ENCODE assay signal across 7 cellular contexts in the genomic region with DNA sequence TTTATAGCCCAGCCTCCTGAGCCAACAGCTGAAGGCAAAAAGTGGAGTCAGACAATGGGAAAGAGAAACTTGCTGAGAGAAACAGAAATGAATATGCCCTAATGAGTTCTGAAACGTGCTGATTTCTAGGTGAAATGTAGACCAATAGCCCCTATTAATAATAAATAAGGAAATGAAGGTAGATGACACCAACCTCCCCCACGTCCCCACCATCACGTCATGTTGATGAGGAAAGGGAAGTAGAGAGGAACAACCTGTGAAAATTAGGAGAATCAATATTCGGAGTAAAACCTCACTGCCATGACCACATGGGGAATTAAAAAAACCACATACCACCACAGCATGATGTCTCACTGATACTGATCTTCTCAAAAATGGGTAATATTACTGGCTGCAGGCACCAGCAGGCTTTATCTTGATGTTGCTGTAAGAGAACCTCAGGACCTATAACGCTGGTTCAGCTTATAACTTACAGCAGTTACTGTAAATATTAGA.
DNase-seq lines count a peak whose midpoint lies in the region; ATAC-seq and TF ChIP-seq lines count a peak whose summit lies in the region.

No MANE protein-coding gene starts in this region.

- H3K27ac ChIP-seq in Karpas-422 (ENCODE audit: low read length) (peak overlapping the region; percentile 16; the same call in 1 of the 2 replicates), right cardiac atrium (ENCODE audit: low read length) (no peak overlapping the region)

- peaks cover 20% of the 10 kb centered on the region for H3K79me2 ChIP-seq in Karpas-422 (ENCODE audit: low read length)

- H3K4me3 Mint-ChIP-seq in activated T-cell treated with anti-CD3 and anti-CD28 coated beads, Interleukin-2, amount 50 U/mL, for 24 hours: peak overlapping the region; percentile 64

- DNase-seq in Karpas-422 (no peak), NCI-H146 treated with DMSO at 0.1 percent for 48 hours (lab: John Stamatoyannopoulos, UW; ENCODE audit: unreplicated experiment) (no peak), right cardiac atrium (no peak), omental fat pad (ENCODE audit: low spot score) (no peak)
- DNase-seq in activated T-cell treated with anti-CD3 and anti-CD28 coated beads, Interleukin-2, amount 50 U/mL, for 24 hours: peak; percentile 42
- DNase-seq in stimulated activated CD8-positive, alpha-beta memory T cell treated with anti-CD3 and anti-CD28 coated beads, Interleukin-15, amount 100 ng/mL, for 24 hours (ENCODE audit: low read depth): peak; percentile 9

- H3K36me3 ChIP-seq in Karpas-422 (ENCODE audit: insufficient read depth, low read length): peaks cover 9% of the 10 kb centered on the region; the same call in 1 of the 2 replicates

- peak overlapping the region; percentile 93 for H3K27ac Mint-ChIP-seq in activated T-cell treated with anti-CD3 and anti-CD28 coated beads, Interleukin-2, amount 50 U/mL, for 24 hours

- ATAC-seq in GM21526 (IDR thresholded peaks at IDR 0.05; ENCODE audit: low FRiP score, unreplicated experiment) (peak; percentile 53), right cardiac atrium (no peak), omental fat pad (ENCODE audit: low FRiP score) (no peak)

- WGBS in right cardiac atrium: 75% methylated on average over 5 of the region's 5 CpGs

- peaks cover 25% of the 10 kb centered on the region for H3K36me3 Mint-ChIP-seq in activated T-cell treated with anti-CD3 and anti-CD28 coated beads, Interleukin-2, amount 50 U/mL, for 24 hours (ENCODE audit: low read depth)

- H3K4me2 ChIP-seq in Karpas-422 (ENCODE audit: low read depth, low read length, poor library complexity, severe bottlenecking): peak overlapping the region; percentile 7

- no peak overlapping the region for H3K9ac ChIP-seq in Karpas-422 (ENCODE audit: low read length)

- H3K27me3 ChIP-seq in Karpas-422 (ENCODE audit: low read length) (no peaks in the 10 kb centered on the region), right cardiac atrium (ENCODE audit: control insufficient read depth, insufficient read depth) (no peaks in the 10 kb centered on the region)

- H3K4me1 Mint-ChIP-seq in activated T-cell treated with anti-CD3 and anti-CD28 coated beads, Interleukin-2, amount 50 U/mL, for 24 hours (ENCODE audit: low read depth): peaks cover 66% of the 10 kb centered on the region

- H3K4me1 ChIP-seq in Karpas-422 (ENCODE audit: low read length): peaks cover 54% of the 10 kb centered on the region
- no peaks in the 10 kb centered on the region for H3K4me1 ChIP-seq in right cardiac atrium (ENCODE audit: control insufficient read depth, insufficient read depth, low read length)

- H4K20me1 ChIP-seq in Karpas-422 (ENCODE audit: insufficient read depth, low read depth, low read length): no peaks in the 10 kb centered on the region

- H3K9me2 ChIP-seq in Karpas-422 (replicated peaks; ENCODE audit: insufficient read depth, low read length): no peaks in the 10 kb centered on the region

- peak overlapping the region; percentile 30; the same call in 1 of the 2 replicates for H2AFZ ChIP-seq in Karpas-422 (ENCODE audit: low read length)

- H3K4me3 ChIP-seq in Karpas-422 (ENCODE audit: low read length): no peak overlapping the region
- no peak overlapping the region for H3K4me3 ChIP-seq in right cardiac atrium (ENCODE audit: low read length)

- intact Hi-C loops in right cardiac atrium (cut with DNase I): no loop called here

- H3K27me3 Mint-ChIP-seq in activated T-cell treated with anti-CD3 and anti-CD28 coated beads, Interleukin-2, amount 50 U/mL, for 24 hours: no peaks in the 10 kb centered on the region

- H3K9me3 ChIP-seq in Karpas-422 (ENCODE audit: low read length) (no peaks in the 10 kb centered on the region), right cardiac atrium (ENCODE audit: control insufficient read depth, low read length) (no peaks in the 10 kb centered on the region)

- no peaks in the 10 kb centered on the region for H3K9me3 Mint-ChIP-seq in activated T-cell treated with anti-CD3 and anti-CD28 coated beads, Interleukin-2, amount 50 U/mL, for 24 hours

- no peak for TF ChIP-seq CTCF in omental fat pad (IDR thresholded peaks at IDR 0.05)

Comparison
In these comparisons a context has a peak if more than half of its experiments do, and no peak if none do; other contexts are left out.
1. DNase-seq: peak in activated T-cell treated with anti-CD3 and anti-CD28 coated beads, Interleukin-2, amount 50 U/mL, for 24 hours (single experiment) and stimulated activated CD8-positive, alpha-beta memory T cell treated with anti-CD3 and anti-CD28 coated beads, Interleukin-15, amount 100 ng/mL, for 24 hours (single experiment); none in Karpas-422 (single experiment), NCI-H146 treated with DMSO at 0.1 percent for 48 hours (single experiment), right cardiac atrium (0 of 3) and omental fat pad (single experiment).